ENCODE assay signal across 10 cellular contexts in the genomic region with DNA sequence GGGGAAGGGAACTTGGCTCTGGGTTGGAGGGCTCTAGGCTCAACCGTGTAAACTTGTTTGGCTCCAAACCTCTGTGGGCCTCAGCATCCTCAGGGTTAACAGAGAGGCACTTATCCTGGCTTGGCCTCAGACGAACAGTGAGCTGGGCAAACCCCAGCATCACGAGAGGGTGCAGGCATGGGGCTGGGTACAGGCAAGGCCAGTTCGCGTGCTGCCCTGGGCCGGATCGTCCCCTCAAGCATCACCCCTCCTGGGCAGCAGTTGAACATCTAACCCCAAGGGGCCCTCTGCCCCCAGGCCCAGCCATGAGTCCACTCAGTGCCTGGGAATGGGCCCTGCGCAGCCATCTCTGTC. TPM values are rescaled to one million over a fixed set of nuclear protein-coding genes. Genes with fewer than 3 reads are reported as not detected.
DNase-seq lines count a peak whose midpoint lies in the region; ATAC-seq, FAIRE-seq and TF ChIP-seq lines count a peak whose summit lies in the region.
"Had no signal": no experiment of that assay in that cellular context is flagged by ENCODE, and none has a peak within 500 bp of the region (broad histone marks: within the 10 kb centered on the region; RNA-seq: fewer than 3 reads in every experiment).

No MANE protein-coding gene starts in this region.

- TF ChIP-seq POLR2A in vagina (IDR thresholded peaks at IDR 0.05) = no peak

- peak overlapping the region; percentile 57 to 99 (median 75) for H3K4me3 Mint-ChIP-seq in naive thymus-derived CD4-positive, alpha-beta T cell

- H3K9me3 ChIP-seq in heart right ventricle (no peaks in the 10 kb centered on the region), vagina (no peaks in the 10 kb centered on the region)
- H3K9me3 ChIP-seq in naive thymus-derived CD4-positive, alpha-beta T cell (ENCODE audit: control insufficient read depth in 2 of 3, low read length in 3 of 3) = no peaks in the 10 kb centered on the region

- H3K27me3 Mint-ChIP-seq in naive thymus-derived CD4-positive, alpha-beta T cell = no peaks in the 10 kb centered on the region

- TF ChIP-seq CTCF in heart right ventricle (IDR thresholded peaks at IDR 0.05) = no peak
- TF ChIP-seq CTCF in cardiac fibroblast (IDR thresholded peaks at IDR 0.05; ENCODE audit: low read depth, low read length) = no peak
- TF ChIP-seq CTCF in vagina (IDR thresholded peaks at IDR 0.05) = no peak
- TF ChIP-seq CTCF in D721Med (IDR thresholded peaks at IDR 0.05; ENCODE audit: insufficient read depth, missing control alignments) = no peak

- no peak for FAIRE-seq in D721Med (lab: Jason Lieb, UNC)

- intact Hi-C loops in heart right ventricle (cut with DNase I) = loop anchor here in 1 of 10 donors (5.0 kb wide), 1 partner anchor 80 kb away; no protein-coding TSS in a partner anchor
- intact Hi-C loops in Right ventricle myocardium superior (cut with DNase I) = no loop called here
- intact Hi-C loops in naive thymus-derived CD4-positive, alpha-beta T cell (cut with micrococcal nuclease) = no loop called here
- intact Hi-C loops in vagina (cut with DNase I) = no loop called here

- H3K9me3 Mint-ChIP-seq in naive thymus-derived CD4-positive, alpha-beta T cell = peaks cover 0 to 1% (median 0%) of the 10 kb centered on the region in 11 donors

- H3K27ac ChIP-seq in heart right ventricle = peak overlapping the region; percentile 89 to 100 (median 96)
- peak overlapping the region; percentile 96 for H3K27ac ChIP-seq in naive thymus-derived CD4-positive, alpha-beta T cell (ENCODE audit: low read depth, low read length)
- peak overlapping the region; percentile 93 for H3K27ac ChIP-seq in vagina

- no peak for DNase-seq in heart right ventricle
- DNase-seq in Right ventricle myocardium superior = no peak
- no peak for DNase-seq in cardiac fibroblast (ENCODE audit: low read depth in 2 of 2)
- DNase-seq in naive thymus-derived CD4-positive, alpha-beta T cell = no peak
- no peak for DNase-seq in vagina (ENCODE audit: extremely low spot score in 2 of 2)
- no peak for DNase-seq in D721Med (ENCODE audit: insufficient read length, low spot score)
- DNase-seq in CD1c-positive myeloid dendritic cell (ENCODE audit: extremely low spot score) = no peak
- DNase-seq: NCI-H1694 treated with DMSO at 0.1 percent for 48 hours had no signal

- H3K4me1 Mint-ChIP-seq in naive thymus-derived CD4-positive, alpha-beta T cell = peaks cover 19 to 48% (median 38%) of the 10 kb centered on the region in 7 donors

- POLR2A ChIA-PET in naive thymus-derived CD4-positive, alpha-beta T cell (lab: Charles Lee) = interaction anchor here (0.8 to 4.2 kb wide), 9 partner anchors 11 to 156 kb away, joined by 3 to 61 read pairs (median 7); a partner anchor contains a TSS

- CTCF ChIA-PET in naive thymus-derived CD4-positive, alpha-beta T cell (lab: Charles Lee) = interaction anchor here (1.9 to 3.9 kb wide), 3 partner anchors 11 to 36 kb away, joined by 7 to 36 read pairs (median 14); no protein-coding TSS in a partner anchor

- ATAC-seq in heart right ventricle (peak in 2 of 8 donors; percentile 1 to 7), Right ventricle myocardium superior (ENCODE audit: poor library complexity) (no peak), HG03460 (IDR thresholded peaks at IDR 0.05; ENCODE audit: unreplicated experiment) (no peak)
- no peak for ATAC-seq in naive thymus-derived CD4-positive, alpha-beta T cell

- WGBS in heart right ventricle, 2 donors = 38 to 49% methylated on average over 8 of the region's 8 CpGs

- H3K4me1 ChIP-seq in heart right ventricle (peaks cover 25 to 54% (median 46%) of the 10 kb centered on the region in 9 donors), vagina (peaks cover 58% of the 10 kb centered on the region)
- peaks cover 32% of the 10 kb centered on the region in 2 donors for H3K4me1 ChIP-seq in naive thymus-derived CD4-positive, alpha-beta T cell (ENCODE audit: control insufficient read depth in 2 of 2, insufficient read depth in 2 of 2, low read length in 2 of 2)

- peaks cover 0 to 43% (median 18%) of the 10 kb centered on the region in 9 donors for H3K36me3 ChIP-seq in heart right ventricle
- H3K36me3 ChIP-seq in naive thymus-derived CD4-positive, alpha-beta T cell (ENCODE audit: control insufficient read depth in 2 of 3, insufficient read depth in 3 of 3, low read length in 3 of 3) = peaks cover 10 to 45% (median 17%) of the 10 kb centered on the region in 3 experiments
- H3K36me3 ChIP-seq in vagina = peaks cover 3 to 32% of the 10 kb centered on the region in 2 donors

- H3K4me3 ChIP-seq in heart right ventricle (peak overlapping the region in 9 of 10 donors; percentile 75 to 98 (median 88)), cardiac fibroblast (replicated peaks in 1 of 2; ENCODE audit: low read depth in 2 of 2, low read length in 2 of 2) (peak overlapping the region; percentile 56 to 74), vagina (peak overlapping the region; percentile 81 to 98)
- H3K4me3 ChIP-seq in naive thymus-derived CD4-positive, alpha-beta T cell (ENCODE audit: low read length) = peak overlapping the region; percentile 75

- H3K27me3 ChIP-seq in heart right ventricle (no peaks in the 10 kb centered on the region), vagina (no peaks in the 10 kb centered on the region)
- H3K27me3 ChIP-seq in naive thymus-derived CD4-positive, alpha-beta T cell (ENCODE audit: control insufficient read depth in 2 of 2, insufficient read depth in 2 of 2, low read length in 2 of 2) = no peaks in the 10 kb centered on the region

- H3K36me3 Mint-ChIP-seq in naive thymus-derived CD4-positive, alpha-beta T cell = peaks cover 0 to 19% (median 8%) of the 10 kb centered on the region in 5 donors

- peak overlapping the region in 8 of 9 donors; percentile 8 to 88 (median 75) for H3K27ac Mint-ChIP-seq in naive thymus-derived CD4-positive, alpha-beta T cell

RNA-seq across cellular contexts. Expression of a gene that starts 1.9 kb away (rescaled TPM):
- total RNA-seq in heart right ventricle = 100 to 1,000 TPM in 1 of 10 donors, 10 to 100 TPM in 9; 42.9 to 113 (median 53.9) TPM
- polyA plus RNA-seq in heart right ventricle = 10 to 100 TPM; 30.8 to 62.6 TPM
- 44.9 TPM for total RNA-seq in Right ventricle myocardium superior
- 100 to 1,000 TPM; 108 to 207 (median 128) TPM for total RNA-seq in naive thymus-derived CD4-positive, alpha-beta T cell
- 10 to 100 TPM; 12.3 to 14.2 TPM for polyA plus RNA-seq in naive thymus-derived CD4-positive, alpha-beta T cell
- total RNA-seq in vagina = 123 TPM

RNA-seq across cellular contexts. Expression of a gene that starts 5.4 kb away (rescaled TPM):
- total RNA-seq in heart right ventricle (10 to 100 TPM; 21.2 to 54.9 (median 29.2) TPM), Right ventricle myocardium superior (36.1 TPM), vagina (62.4 TPM)
- polyA plus RNA-seq in heart right ventricle = 10 to 100 TPM; 42.0 to 55.7 TPM
- 10 to 100 TPM; 33.0 to 59.7 (median 45.3) TPM for total RNA-seq in naive thymus-derived CD4-positive, alpha-beta T cell
- 100 to 1,000 TPM in 1 of 2 donors, 10 to 100 TPM in 1; 87.7 to 115 TPM for polyA plus RNA-seq in naive thymus-derived CD4-positive, alpha-beta T cell

RNA-seq across cellular contexts. Expression of a gene that starts 7.5 kb away (rescaled TPM):
- total RNA-seq in heart right ventricle (10 to 100 TPM; 23.7 to 44.0 (median 26.3) TPM), Right ventricle myocardium superior (23.2 TPM), vagina (68.5 TPM)
- polyA plus RNA-seq in heart right ventricle = 10 to 100 TPM; 55.6 to 92.0 TPM
- 10 to 100 TPM; 29.1 to 40.9 (median 32.9) TPM for total RNA-seq in naive thymus-derived CD4-positive, alpha-beta T cell
- polyA plus RNA-seq in naive thymus-derived CD4-positive, alpha-beta T cell = 10 to 100 TPM; 82.6 to 86.0 TPM

RNA-seq across cellular contexts. Expression of a gene that starts 17.9 kb away (rescaled TPM):
- total RNA-seq in heart right ventricle (1 to 10 TPM in 2 of 10 donors, under 1 TPM in 6, not detected in 2; 0.22 to 1.5 (median 0.35) TPM), Right ventricle myocardium superior (0.81 TPM), vagina (12.0 TPM)
- 1 to 10 TPM in 1 of 2 donors, under 1 TPM in 1; 0.48 to 1.4 TPM for polyA plus RNA-seq in heart right ventricle
- 1 to 10 TPM; 2.1 to 9.2 (median 4.8) TPM for total RNA-seq in naive thymus-derived CD4-positive, alpha-beta T cell
- polyA plus RNA-seq in naive thymus-derived CD4-positive, alpha-beta T cell = under 1 TPM in 1 of 2 donors, not detected in 1; 0.25 TPM
- total RNA-seq: Daoy had no signal

RNA-seq across cellular contexts. Expression of a gene that starts 19.6 kb away (rescaled TPM):
- total RNA-seq in heart right ventricle (10 to 100 TPM; 54.4 to 92.5 (median 72.8) TPM), Right ventricle myocardium superior (73.4 TPM), vagina (246 TPM)
- polyA plus RNA-seq in heart right ventricle = 10 to 100 TPM; 42.7 to 79.7 TPM
- total RNA-seq in naive thymus-derived CD4-positive, alpha-beta T cell = 100 to 1,000 TPM in 4 of 5 experiments, 10 to 100 TPM in 1; 91.4 to 288 (median 280) TPM
- 10 to 100 TPM; 18.7 to 41.2 TPM for polyA plus RNA-seq in naive thymus-derived CD4-positive, alpha-beta T cell
